10 cellular contexts compared by ENCODE assay signal in genomic region chr2:28394997-28395333, GRCh38. TPM values are rescaled to one million over a fixed set of nuclear protein-coding genes. Genes with fewer than 3 reads are reported as not detected.
DNase-seq lines count a peak whose midpoint lies in the region; ATAC-seq, FAIRE-seq and TF ChIP-seq lines count a peak whose summit lies in the region.
"Had no signal": no experiment of that assay in that cellular context is flagged by ENCODE, and none has a peak within 500 bp of the region (broad histone marks: within the 10 kb centered on the region; RNA-seq: fewer than 3 reads in every experiment).

No MANE protein-coding gene starts in this region.

- no peak overlapping the region for H3K27ac Mint-ChIP-seq in activated naive CD8-positive, alpha-beta T cell treated with anti-CD3 and anti-CD28 coated beads, Interleukin-2, amount 50 U/mL, for 24 hours
- H3K27ac Mint-ChIP-seq: T-helper 1 cell treated with Interleukin-12 subunit alpha and Interleukin-12 subunit beta and Interleukin-4 antibody, amounts not matched to agents 30 μg/mL and 1 μg/mL, for 36 hours had no signal

- no peak for FAIRE-seq in keratinocyte (lab: Jason Lieb, UNC)

- DNase-seq in astrocyte of the cerebellum (ENCODE audit: low read depth), result no peak
- no peak for DNase-seq in keratinocyte (ENCODE audit: low read depth, low spot score)
- no peak for DNase-seq in spleen
- DNase-seq in activated naive CD8-positive, alpha-beta T cell treated with anti-CD3 and anti-CD28 coated beads, Interleukin-2, amount 50 U/mL, for 24 hours, result no peak
- DNase-seq: activated naive CD8-positive, alpha-beta T cell treated with anti-CD3 and anti-CD28 coated beads, Interleukin-2, amount 10 ng/mL, durations not matched to agents 7 days and 5 days had no signal

- TF ChIP-seq CTCF in HEK293 (tag by site-specific recombination; IDR thresholded peaks at IDR 0.05), result no peak
- TF ChIP-seq CTCF in astrocyte of the cerebellum (IDR thresholded peaks at IDR 0.05; ENCODE audit: low read depth, low read length, missing control alignments), result no peak
- no peak for TF ChIP-seq CTCF in keratinocyte (optimal IDR thresholded peaks at IDR 0.05 in 1 of 3, IDR thresholded peaks at IDR 0.05 in 1 of 3, conservative IDR thresholded peaks at IDR 0.05 in 1 of 3; ENCODE audit: extremely low read depth in 1 of 3, insufficient read depth in 2 of 3, low read length in 3 of 3)
- no peak for TF ChIP-seq CTCF in spleen (IDR thresholded peaks at IDR 0.05 in 8 of 11, conservative IDR thresholded peaks at IDR 0.05 in 3 of 11)

- no peak overlapping the region for H3K4me3 Mint-ChIP-seq in activated naive CD8-positive, alpha-beta T cell treated with anti-CD3 and anti-CD28 coated beads, Interleukin-2, amount 50 U/mL, for 24 hours
- H3K4me3 Mint-ChIP-seq: activated naive CD8-positive, alpha-beta T cell treated with anti-CD3 and anti-CD28 coated beads, Interleukin-2, amount 10 ng/mL, durations not matched to agents 7 days and 5 days; T-helper 1 cell treated with Interleukin-12 subunit alpha and Interleukin-12 subunit beta and Interleukin-4 antibody, amounts not matched to agents 30 μg/mL and 1 μg/mL, for 36 hours had no signal

- no peaks in the 10 kb centered on the region for H3K36me3 ChIP-seq in HEK293 (ENCODE audit: control insufficient read depth in 2 of 2, insufficient read depth in 1 of 2, low read length in 2 of 2)
- peaks cover 3 to 20% of the 10 kb centered on the region in 2 experiments for H3K36me3 ChIP-seq in keratinocyte (ENCODE audit: control insufficient read depth in 2 of 2, extremely low read depth in 1 of 2, insufficient read depth in 2 of 2, low read length in 2 of 2)
- peaks cover 0 to 25% (median 0%) of the 10 kb centered on the region in 6 donors for H3K36me3 ChIP-seq in spleen

- H3K9ac ChIP-seq in keratinocyte (ENCODE audit: control insufficient read depth, extremely low read depth, insufficient read depth, low read length), result peak overlapping the region; percentile 88

- H3K4me3 ChIP-seq in HEK293 (ENCODE audit: low read depth, low read length), result peak overlapping the region; percentile 84
- peak overlapping the region; percentile 97 for H3K4me3 ChIP-seq in astrocyte of the cerebellum (ENCODE audit: low read depth, low read length)
- H3K4me3 ChIP-seq in keratinocyte (ENCODE audit: control insufficient read depth in 2 of 3, extremely low read depth in 1 of 3, insufficient read depth in 2 of 3, low read depth in 1 of 3, low read length in 3 of 3), result peak overlapping the region; percentile 77 to 94 (median 79)
- peak overlapping the region; percentile 64 to 89 (median 70) for H3K4me3 ChIP-seq in spleen

- H3K4me2 ChIP-seq in keratinocyte (ENCODE audit: control insufficient read depth, extremely low read depth, insufficient read depth, low read depth, low read length), result peak overlapping the region; percentile 89

- peaks cover 69% of the 10 kb centered on the region for H3K79me2 ChIP-seq in keratinocyte (ENCODE audit: control insufficient read depth, insufficient read depth, low read length)

- 17 to 34% (median 26%) methylated on average over 7 of the region's 7 CpGs for WGBS in spleen, 5 donors

- peaks cover 28% of the 10 kb centered on the region for H3K36me3 Mint-ChIP-seq in activated naive CD8-positive, alpha-beta T cell treated with anti-CD3 and anti-CD28 coated beads, Interleukin-2, amount 50 U/mL, for 24 hours (ENCODE audit: low read depth)

- H3K9me3 ChIP-seq in HEK293 (ENCODE audit: control insufficient read depth, insufficient read depth, low read depth, low read length), result no peaks in the 10 kb centered on the region
- H3K9me3 ChIP-seq in keratinocyte (ENCODE audit: control insufficient read depth, low read depth, low read length), result no peaks in the 10 kb centered on the region
- H3K9me3 ChIP-seq in spleen, result no peaks in the 10 kb centered on the region

- H3K27me3 Mint-ChIP-seq in activated naive CD8-positive, alpha-beta T cell treated with anti-CD3 and anti-CD28 coated beads, Interleukin-2, amount 50 U/mL, for 24 hours, result peaks cover 2% of the 10 kb centered on the region
- H3K27me3 Mint-ChIP-seq: activated naive CD8-positive, alpha-beta T cell treated with anti-CD3 and anti-CD28 coated beads, Interleukin-2, amount 10 ng/mL, durations not matched to agents 7 days and 5 days had no signal

- no peaks in the 10 kb centered on the region for H3K9me1 ChIP-seq in keratinocyte (ENCODE audit: control insufficient read depth, extremely low read depth, insufficient read depth, low read length)

- H3K27ac ChIP-seq in HEK293 (ENCODE audit: extremely low read depth, low read depth, low read length) (no peak overlapping the region; the same call in 1 of the 2 replicates), keratinocyte (ENCODE audit: control insufficient read depth, insufficient read depth, low read length) (peak overlapping the region; percentile 89), spleen (peak overlapping the region; percentile 69 to 100 (median 98))

- dilution Hi-C loops in keratinocyte (cut with MboI; ENCODE audit: extremely low pct_ligation_motif_present, low sequenced_read_pairs), result no loop called here

- H3K4me1 ChIP-seq in HEK293 (ENCODE audit: control insufficient read depth, insufficient read depth, low read length) (peaks cover 18% of the 10 kb centered on the region), keratinocyte (ENCODE audit: control insufficient read depth, extremely low read depth, insufficient read depth, low read length) (peaks cover 42% of the 10 kb centered on the region), spleen (peaks cover 18 to 93% (median 56%) of the 10 kb centered on the region in 6 donors)

- H3K9me3 Mint-ChIP-seq in activated naive CD8-positive, alpha-beta T cell treated with anti-CD3 and anti-CD28 coated beads, Interleukin-2, amount 50 U/mL, for 24 hours, result no peaks in the 10 kb centered on the region
- H3K9me3 Mint-ChIP-seq: activated naive CD8-positive, alpha-beta T cell treated with anti-CD3 and anti-CD28 coated beads, Interleukin-2, amount 10 ng/mL, durations not matched to agents 7 days and 5 days; T-helper 1 cell treated with Interleukin-12 subunit alpha and Interleukin-12 subunit beta and Interleukin-4 antibody, amounts not matched to agents 30 μg/mL and 1 μg/mL, for 36 hours had no signal

- H3K4me1 Mint-ChIP-seq in activated naive CD8-positive, alpha-beta T cell treated with anti-CD3 and anti-CD28 coated beads, Interleukin-2, amount 50 U/mL, for 24 hours, result peaks cover 13% of the 10 kb centered on the region

- TF ChIP-seq POLR2A in spleen (IDR thresholded peaks at IDR 0.05), result no peak

- POLR2A ChIA-PET in HEK293 (lab: Yijun Ruan, JAX), result no interaction called here

- ATAC-seq in HG02840 (IDR thresholded peaks at IDR 0.05; ENCODE audit: low FRiP score, unreplicated experiment) (no peak), HG03457 (IDR thresholded peaks at IDR 0.05; ENCODE audit: unreplicated experiment) (no peak), HG02852 (IDR thresholded peaks at IDR 0.05; ENCODE audit: unreplicated experiment) (no peak)
- ATAC-seq in activated naive CD8-positive, alpha-beta T cell treated with anti-CD3 and anti-CD28 coated beads, Interleukin-2, amount 50 U/mL, for 24 hours, result no peak

- no peak overlapping the region for H2AFZ ChIP-seq in keratinocyte (ENCODE audit: control insufficient read depth, low read length)

- H4K20me1 ChIP-seq in keratinocyte (ENCODE audit: control insufficient read depth, extremely low read depth, insufficient read depth, low read length), result peaks cover 4% of the 10 kb centered on the region

- H3K27me3 ChIP-seq in keratinocyte (ENCODE audit: control insufficient read depth, extremely low read depth, insufficient read depth, low read length) (no peaks in the 10 kb centered on the region), spleen (replicated peaks in 1 of 7) (peaks cover 0 to 34% (median 0%) of the 10 kb centered on the region in 7 donors)

- in situ Hi-C loops in astrocyte of the cerebellum (cut with HindIII; ENCODE audit: low sequenced_read_pairs), result no loop called here

- intact Hi-C loops in spleen (cut with DNase I; ENCODE audit: low total_unique reads), result no loop called here

- CTCF ChIA-PET in HEK293 (lab: Yijun Ruan, JAX), result interaction anchor here (0.7 kb wide), 1 partner anchor 236 kb away, joined by 3 read pairs; no protein-coding TSS in a partner anchor

TF ChIP-seq in HEK293, 187 proteins besides CTCF, POLR2A, EP300 and RAD21:
- peak; percentile 24; the same call in 1 of the 2 replicates for TF ChIP-seq ZNF341 (tag by site-specific recombination; IDR thresholded peaks at IDR 0.05; ENCODE audit: low read depth)
- no peak for TF ChIP-seq ZNF561 (tag by site-specific recombination; IDR thresholded peaks at IDR 0.05; ENCODE audit: borderline replicate concordance)

RNA-seq across cellular contexts. Expression of gene FOSL2, which starts 2.3 kb away (rescaled TPM):
- polyA plus RNA-seq in keratinocyte (20.4 to 32.7 TPM (median 24.1 TPM) in 3 replicates), spleen (10 to 100 TPM in 1 of 3 donors, 1 to 10 TPM in 2; 3.2 to 14.8 (median 4.7) TPM)
- 34.5 TPM for polyA plus RNA-seq in keratinocyte (2011; ENCODE audit: low read depth)
- polyA plus RNA-seq in keratinocyte (2011; cell fraction: cytosol; rRNA removed), result 20.3 and 23.5 TPM in 2 replicates
- 65.4 and 67.8 TPM in 2 replicates for polyA plus RNA-seq in keratinocyte (2011; cell fraction: nucleus; rRNA removed)
- 24.4 and 59.1 TPM in 2 replicates for polyA plus RNA-seq in keratinocyte (2012; ENCODE audit: low replicate concordance)
- polyA minus RNA-seq in keratinocyte, result 40.4 to 67.6 TPM (median 60.8 TPM) in 3 replicates
- 47.8 TPM for polyA minus RNA-seq in keratinocyte (2011; cell fraction: cytosol; rRNA and poly(A)+ RNA removed)
- 63.4 and 86.1 TPM in 2 replicates for polyA minus RNA-seq in keratinocyte (2011; cell fraction: nucleus; rRNA and poly(A)+ RNA removed)
- total RNA-seq in spleen, result 100 to 1,000 TPM in 3 of 7 donors, 10 to 100 TPM in 4; 53.0 to 134 (median 97.1) TPM
